Comparison of ENCODE assay signal across 8 cellular contexts in the genomic region with DNA sequence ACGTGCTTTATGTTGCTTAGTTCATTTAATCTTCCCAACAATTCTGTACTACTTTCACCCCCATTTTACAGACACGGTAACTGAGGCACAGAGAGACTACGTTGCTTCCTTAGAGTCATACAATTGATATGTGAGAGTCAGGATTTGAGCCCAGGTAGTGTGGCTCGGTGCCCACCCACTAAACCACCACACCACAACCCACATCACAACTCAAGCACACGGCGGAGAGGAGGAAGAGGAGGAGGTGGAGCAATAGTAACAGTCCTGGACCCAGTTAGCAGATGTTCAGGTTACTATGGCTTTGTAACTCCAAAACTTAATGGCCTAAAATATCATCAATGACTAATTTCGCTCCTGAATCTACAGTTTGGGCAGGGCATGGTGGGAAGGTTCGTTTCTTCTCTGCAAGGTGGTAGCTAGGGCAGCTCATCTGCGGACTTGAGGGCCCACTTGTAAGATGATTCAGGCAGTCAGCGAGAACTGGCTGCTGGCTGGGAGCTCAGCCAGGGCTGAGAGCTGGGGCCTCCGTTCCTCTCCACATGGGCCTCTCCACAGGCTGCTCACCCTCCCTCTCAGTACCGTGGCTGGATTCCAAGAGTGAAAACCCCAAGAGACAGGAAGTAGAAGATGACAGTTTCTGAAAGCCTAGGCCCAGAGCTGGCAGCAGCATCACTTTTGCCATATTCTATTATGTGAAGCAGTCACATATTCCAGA.
DNase-seq lines count a peak whose midpoint lies in the region; TF ChIP-seq lines count a peak whose summit lies in the region.

No MANE protein-coding gene starts in this region.

- no peaks in the 10 kb centered on the region; the same call in 1 of the 2 replicates for H3K9me3 ChIP-seq in HEK293 (ENCODE audit: control insufficient read depth, insufficient read depth, low read depth, low read length)

- no peaks in the 10 kb centered on the region for H3K27me3 ChIP-seq in dorsolateral prefrontal cortex

- H3K9me3 Mint-ChIP-seq in activated CD4-positive, alpha-beta memory T cell treated with anti-CD3 and anti-CD28 coated beads, Interleukin-2, amount 10 ng/mL, durations not matched to agents 7 days and 5 days, result peaks cover 6% of the 10 kb centered on the region
- no peaks in the 10 kb centered on the region for H3K9me3 Mint-ChIP-seq in stimulated activated naive CD8-positive, alpha-beta T cell treated with anti-CD3 and anti-CD28 coated beads, Interleukin-15, Interleukin-2, amounts not matched to agents 100 ng/mL and 50 ng/mL, for 24 hours

- peaks cover 6% of the 10 kb centered on the region for H3K36me3 Mint-ChIP-seq in activated CD4-positive, alpha-beta memory T cell treated with anti-CD3 and anti-CD28 coated beads, Interleukin-2, amount 10 ng/mL, durations not matched to agents 7 days and 5 days (ENCODE audit: low read depth)
- peaks cover 4% of the 10 kb centered on the region for H3K36me3 Mint-ChIP-seq in stimulated activated naive CD8-positive, alpha-beta T cell treated with anti-CD3 and anti-CD28 coated beads, Interleukin-15, Interleukin-2, amounts not matched to agents 100 ng/mL and 50 ng/mL, for 24 hours (ENCODE audit: low read depth)

- no peak overlapping the region for H3K4me3 Mint-ChIP-seq in activated CD4-positive, alpha-beta memory T cell treated with anti-CD3 and anti-CD28 coated beads, Interleukin-2, amount 10 ng/mL, durations not matched to agents 7 days and 5 days
- H3K4me3 Mint-ChIP-seq in stimulated activated naive CD8-positive, alpha-beta T cell treated with anti-CD3 and anti-CD28 coated beads, Interleukin-15, Interleukin-2, amounts not matched to agents 100 ng/mL and 50 ng/mL, for 24 hours, result peak overlapping the region; percentile 39

- POLR2A ChIA-PET in HEK293 (lab: Yijun Ruan, JAX), result no interaction called here
- POLR2A ChIA-PET in activated CD4-positive, alpha-beta memory T cell treated with anti-CD3 and anti-CD28 coated beads, Interleukin-2, amount 10 ng/mL, durations not matched to agents 7 days and 5 days (lab: Charles Lee), result interaction anchor here (1.1 to 1.4 kb wide), 3 partner anchors 12 to 167 kb away, joined by 3 to 6 read pairs (median 3); a partner anchor contains a TSS

- DNase-seq in CD1c-positive myeloid dendritic cell (ENCODE audit: extremely low spot score) (peak; percentile 56), NCI-H2107 (lab: John Stamatoyannopoulos, UW) (peak; percentile 78), dorsolateral prefrontal cortex (peak; percentile 38 to 86 (median 80)), mucosa of gallbladder (ENCODE audit: low spot score) (peak; percentile 79), HuH-7 (ENCODE audit: low spot score) (no peak)
- DNase-seq in activated CD4-positive, alpha-beta memory T cell treated with anti-CD3 and anti-CD28 coated beads, Interleukin-2, amount 10 ng/mL, durations not matched to agents 7 days and 5 days, result peak; percentile 56

- H3K27ac Mint-ChIP-seq in activated CD4-positive, alpha-beta memory T cell treated with anti-CD3 and anti-CD28 coated beads, Interleukin-2, amount 10 ng/mL, durations not matched to agents 7 days and 5 days, result peak overlapping the region; percentile 75
- H3K27ac Mint-ChIP-seq in stimulated activated naive CD8-positive, alpha-beta T cell treated with anti-CD3 and anti-CD28 coated beads, Interleukin-15, Interleukin-2, amounts not matched to agents 100 ng/mL and 50 ng/mL, for 24 hours, result peak overlapping the region; percentile 47

- H3K36me3 ChIP-seq in HEK293 (ENCODE audit: control insufficient read depth in 2 of 2, insufficient read depth in 1 of 2, low read length in 2 of 2), result no peaks in the 10 kb centered on the region

- H3K4me1 Mint-ChIP-seq in activated CD4-positive, alpha-beta memory T cell treated with anti-CD3 and anti-CD28 coated beads, Interleukin-2, amount 10 ng/mL, durations not matched to agents 7 days and 5 days, result peaks cover 25% of the 10 kb centered on the region
- H3K4me1 Mint-ChIP-seq in stimulated activated naive CD8-positive, alpha-beta T cell treated with anti-CD3 and anti-CD28 coated beads, Interleukin-15, Interleukin-2, amounts not matched to agents 100 ng/mL and 50 ng/mL, for 24 hours (ENCODE audit: low read depth), result peaks cover 32% of the 10 kb centered on the region

- H3K27ac ChIP-seq in HEK293 (ENCODE audit: extremely low read depth, low read depth, low read length), result no peak overlapping the region
- H3K27ac ChIP-seq in dorsolateral prefrontal cortex, result peak overlapping the region in 55 of 59 donors; percentile 3 to 88 (median 73)

- CTCF ChIA-PET in HEK293 (lab: Yijun Ruan, JAX), result interaction anchor here (0.6 kb wide), 2 partner anchors 7 to 110 kb away, joined by 3 to 4 read pairs; no protein-coding TSS in a partner anchor
- CTCF ChIA-PET in activated CD4-positive, alpha-beta memory T cell treated with anti-CD3 and anti-CD28 coated beads, Interleukin-2, amount 10 ng/mL, durations not matched to agents 7 days and 5 days (lab: Charles Lee), result interaction anchor here (1.0 to 1.2 kb wide), 2 partner anchors 170 to 231 kb away, joined by 3 to 7 read pairs; no protein-coding TSS in a partner anchor

- H3K4me1 ChIP-seq in HEK293 (ENCODE audit: control insufficient read depth, insufficient read depth, low read length), result no peaks in the 10 kb centered on the region

- peaks cover 4% of the 10 kb centered on the region for H3K27me3 Mint-ChIP-seq in activated CD4-positive, alpha-beta memory T cell treated with anti-CD3 and anti-CD28 coated beads, Interleukin-2, amount 10 ng/mL, durations not matched to agents 7 days and 5 days
- no peaks in the 10 kb centered on the region for H3K27me3 Mint-ChIP-seq in stimulated activated naive CD8-positive, alpha-beta T cell treated with anti-CD3 and anti-CD28 coated beads, Interleukin-15, Interleukin-2, amounts not matched to agents 100 ng/mL and 50 ng/mL, for 24 hours

- intact Hi-C loops in dorsolateral prefrontal cortex (cut with DNase I), result no loop called here

- no peak overlapping the region for H3K4me3 ChIP-seq in HEK293 (ENCODE audit: low read depth, low read length)
- H3K4me3 ChIP-seq in dorsolateral prefrontal cortex, result no peak overlapping the region

- TF ChIP-seq CTCF in HEK293 (tag by site-specific recombination; IDR thresholded peaks at IDR 0.05) (no peak), dorsolateral prefrontal cortex (IDR thresholded peaks at IDR 0.05 in 54 of 56, conservative IDR thresholded peaks at IDR 0.05 in 2 of 56; ENCODE audit: low read depth in 1 of 56, partially characterized antibody in 56 of 56) (peak in 3 of 56 donors; percentile 11 to 18 (median 16))

TF ChIP-seq in HEK293, 187 proteins besides CTCF, POLR2A, EP300 and RAD21:
- peak; percentile 70 for TF ChIP-seq ZIC2 (tag by site-specific recombination; IDR thresholded peaks at IDR 0.05)
- TF ChIP-seq, protein P1, sequence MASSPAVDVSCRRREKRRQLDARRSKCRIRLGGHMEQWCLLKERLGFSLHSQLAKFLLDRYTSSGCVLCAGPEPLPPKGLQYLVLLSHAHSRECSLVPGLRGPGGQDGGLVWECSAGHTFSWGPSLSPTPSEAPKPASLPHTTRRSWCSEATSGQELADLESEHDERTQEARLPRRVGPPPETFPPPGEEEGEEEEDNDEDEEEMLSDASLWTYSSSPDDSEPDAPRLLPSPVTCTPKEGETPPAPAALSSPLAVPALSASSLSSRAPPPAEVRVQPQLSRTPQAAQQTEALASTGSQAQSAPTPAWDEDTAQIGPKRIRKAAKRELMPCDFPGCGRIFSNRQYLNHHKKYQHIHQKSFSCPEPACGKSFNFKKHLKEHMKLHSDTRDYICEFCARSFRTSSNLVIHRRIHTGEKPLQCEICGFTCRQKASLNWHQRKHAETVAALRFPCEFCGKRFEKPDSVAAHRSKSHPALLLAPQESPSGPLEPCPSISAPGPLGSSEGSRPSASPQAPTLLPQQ (tag by site-specific recombination; IDR thresholded peaks at IDR 0.05), result peak; percentile 61; the same call in 1 of the 2 replicates
- TF ChIP-seq, protein P2, sequence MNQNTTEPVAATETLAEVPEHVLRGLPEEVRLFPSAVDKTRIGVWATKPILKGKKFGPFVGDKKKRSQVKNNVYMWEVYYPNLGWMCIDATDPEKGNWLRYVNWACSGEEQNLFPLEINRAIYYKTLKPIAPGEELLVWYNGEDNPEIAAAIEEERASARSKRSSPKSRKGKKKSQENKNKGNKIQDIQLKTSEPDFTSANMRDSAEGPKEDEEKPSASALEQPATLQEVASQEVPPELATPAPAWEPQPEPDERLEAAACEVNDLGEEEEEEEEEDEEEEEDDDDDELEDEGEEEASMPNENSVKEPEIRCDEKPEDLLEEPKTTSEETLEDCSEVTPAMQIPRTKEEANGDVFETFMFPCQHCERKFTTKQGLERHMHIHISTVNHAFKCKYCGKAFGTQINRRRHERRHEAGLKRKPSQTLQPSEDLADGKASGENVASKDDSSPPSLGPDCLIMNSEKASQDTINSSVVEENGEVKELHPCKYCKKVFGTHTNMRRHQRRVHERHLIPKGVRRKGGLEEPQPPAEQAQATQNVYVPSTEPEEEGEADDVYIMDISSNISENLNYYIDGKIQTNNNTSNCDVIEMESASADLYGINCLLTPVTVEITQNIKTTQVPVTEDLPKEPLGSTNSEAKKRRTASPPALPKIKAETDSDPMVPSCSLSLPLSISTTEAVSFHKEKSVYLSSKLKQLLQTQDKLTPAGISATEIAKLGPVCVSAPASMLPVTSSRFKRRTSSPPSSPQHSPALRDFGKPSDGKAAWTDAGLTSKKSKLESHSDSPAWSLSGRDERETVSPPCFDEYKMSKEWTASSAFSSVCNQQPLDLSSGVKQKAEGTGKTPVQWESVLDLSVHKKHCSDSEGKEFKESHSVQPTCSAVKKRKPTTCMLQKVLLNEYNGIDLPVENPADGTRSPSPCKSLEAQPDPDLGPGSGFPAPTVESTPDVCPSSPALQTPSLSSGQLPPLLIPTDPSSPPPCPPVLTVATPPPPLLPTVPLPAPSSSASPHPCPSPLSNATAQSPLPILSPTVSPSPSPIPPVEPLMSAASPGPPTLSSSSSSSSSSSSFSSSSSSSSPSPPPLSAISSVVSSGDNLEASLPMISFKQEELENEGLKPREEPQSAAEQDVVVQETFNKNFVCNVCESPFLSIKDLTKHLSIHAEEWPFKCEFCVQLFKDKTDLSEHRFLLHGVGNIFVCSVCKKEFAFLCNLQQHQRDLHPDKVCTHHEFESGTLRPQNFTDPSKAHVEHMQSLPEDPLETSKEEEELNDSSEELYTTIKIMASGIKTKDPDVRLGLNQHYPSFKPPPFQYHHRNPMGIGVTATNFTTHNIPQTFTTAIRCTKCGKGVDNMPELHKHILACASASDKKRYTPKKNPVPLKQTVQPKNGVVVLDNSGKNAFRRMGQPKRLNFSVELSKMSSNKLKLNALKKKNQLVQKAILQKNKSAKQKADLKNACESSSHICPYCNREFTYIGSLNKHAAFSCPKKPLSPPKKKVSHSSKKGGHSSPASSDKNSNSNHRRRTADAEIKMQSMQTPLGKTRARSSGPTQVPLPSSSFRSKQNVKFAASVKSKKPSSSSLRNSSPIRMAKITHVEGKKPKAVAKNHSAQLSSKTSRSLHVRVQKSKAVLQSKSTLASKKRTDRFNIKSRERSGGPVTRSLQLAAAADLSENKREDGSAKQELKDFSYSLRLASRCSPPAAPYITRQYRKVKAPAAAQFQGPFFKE (tag by site-specific recombination; IDR thresholded peaks at IDR 0.05; ENCODE audit: borderline replicate concordance), result no peak
TF ChIP-seq in HEK293: peak in this region for 2.
